In the genomic region with DNA sequence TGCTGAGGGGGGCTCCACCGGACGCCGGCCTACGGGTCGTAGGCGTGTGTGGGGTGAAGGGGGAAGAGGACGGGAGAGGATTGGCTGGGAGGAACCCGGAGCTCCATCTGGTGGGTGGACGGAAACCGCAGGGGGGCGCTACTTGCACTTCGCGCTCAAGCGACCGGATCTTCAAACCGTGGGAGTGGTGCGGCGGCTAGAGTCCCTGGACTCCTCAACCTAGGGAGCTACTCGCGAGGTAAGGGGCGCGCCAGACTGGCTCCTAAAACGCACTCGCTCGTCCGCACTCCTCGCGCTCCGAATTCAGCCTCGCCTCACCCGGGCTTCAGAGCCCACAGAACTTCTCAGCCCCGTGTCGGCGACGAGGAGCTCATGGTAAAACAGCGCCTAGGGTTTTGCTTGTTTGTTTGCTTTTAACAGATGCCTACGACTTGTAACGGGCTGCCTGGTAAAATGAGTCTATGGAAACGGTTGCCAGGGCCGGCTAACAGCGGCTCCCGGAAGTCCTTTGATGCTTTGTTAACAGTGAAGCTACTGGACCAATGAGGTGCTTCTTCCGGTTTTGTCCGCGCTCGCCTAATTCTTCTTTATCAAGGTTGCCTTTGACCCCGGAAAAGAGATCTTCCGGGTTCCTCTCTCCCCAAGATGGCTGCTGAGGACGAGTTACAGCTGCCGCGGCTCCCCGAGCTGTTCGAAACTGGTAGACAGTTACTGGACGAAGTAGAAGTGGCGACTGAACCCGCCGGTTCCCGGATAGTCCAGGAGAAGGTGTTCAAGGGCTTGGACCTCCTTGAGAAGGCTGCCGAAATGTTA, we compare ENCODE assay signal across 8 cellular contexts. TPM values are rescaled to one million over a fixed set of nuclear protein-coding genes. Genes with fewer than 3 reads are reported as not detected.
A peak's percentile ranks its signal among the peaks of the same experiment; 100 is the strongest.
DNase-seq lines count a peak whose midpoint lies in the region; ATAC-seq, FAIRE-seq and TF ChIP-seq lines count a peak whose summit lies in the region.

A gene (plus strand): TSS at position 145 of the 813 bp plus-strand sequence. CDS start 501 bp downstream, at position 646.

- whole genome bisulfite sequencing in adrenal gland, 4 donors = 0 to 32% (median 15%) methylated on average over 21 to 59 of the region's 59 CpGs

- no peaks in the 10 kb centered on the region for H3K9me3 ChIP-seq in adrenal gland (replicated peaks in 1 of 3)

- peaks cover 7% of the 10 kb centered on the region for H3K27me3 ChIP-seq in adrenal gland

- peaks cover 6% of the 10 kb centered on the region for H3K4me1 Mint-ChIP-seq in progenitor cell of endocrine pancreas (ENCODE audit: low read depth)

- no peaks in the 10 kb centered on the region for H3K27me3 Mint-ChIP-seq in progenitor cell of endocrine pancreas

- TF ChIP-seq POLR2A in GM12892 (IDR thresholded peaks at IDR 0.05; ENCODE audit: low read depth, low read length) = peak; percentile 64; the same call in 1 of the 2 replicates
- TF ChIP-seq POLR2A in adrenal gland (IDR thresholded peaks at IDR 0.05) = peak in 1 of 2 donors; percentile 43

- H3K36me3 ChIP-seq in adrenal gland (replicated peaks in 1 of 2) = no peaks in the 10 kb centered on the region

- peaks cover 0 to 10% of the 10 kb centered on the region in 2 donors for H3K4me1 ChIP-seq in adrenal gland (replicated peaks in 1 of 2)

- H3K27ac Mint-ChIP-seq in progenitor cell of endocrine pancreas = peak within 1 kb of the TSS; percentile 99

- intact Hi-C loops in adrenal gland (cut with DNase I) = no loop called here
- intact Hi-C loops in left cardiac atrium (cut with DNase I) = no loop called here

- peaks cover 15% of the 10 kb centered on the region for H3K9me3 Mint-ChIP-seq in progenitor cell of endocrine pancreas (ENCODE audit: low read depth)

- peak within 1 kb of the TSS; percentile 99 for H3K4me3 Mint-ChIP-seq in progenitor cell of endocrine pancreas (ENCODE audit: low read depth)

- TF ChIP-seq CTCF in adrenal gland (IDR thresholded peaks at IDR 0.05) (peak; percentile 22 to 64 (median 46)), progenitor cell of endocrine pancreas (IDR thresholded peaks at IDR 0.05; ENCODE audit: unreplicated experiment) (peak; percentile 74)

- FAIRE-seq in GM12892 (lab: Jason Lieb, UNC) = peak; percentile 74

- DNase-seq in GM12892 (ENCODE audit: insufficient read length) (peak; percentile 43), NCI-H1436 (lab: John Stamatoyannopoulos, UW) (peak; percentile 93), T-helper 1 cell (peak; percentile 53 to 88 (median 72)), adrenal gland (peak; percentile 69 to 93 (median 82)), left cardiac atrium (peak; percentile 80), progenitor cell of endocrine pancreas (ENCODE audit: low spot score, unreplicated experiment) (peak; percentile 75), ureter (ENCODE audit: low spot score) (peak; percentile 83)

- ATAC-seq in HG02840 (IDR thresholded peaks at IDR 0.05; ENCODE audit: low FRiP score, unreplicated experiment) (peak; percentile 80), left cardiac atrium (peak; percentile 92 to 95)

- peak within 1 kb of the TSS; percentile 60 to 90 (median 66) for H3K27ac ChIP-seq in adrenal gland

- peaks cover 3% of the 10 kb centered on the region for H3K36me3 Mint-ChIP-seq in progenitor cell of endocrine pancreas (ENCODE audit: insufficient read depth)

- H3K4me3 ChIP-seq in adrenal gland = peak within 1 kb of the TSS; percentile 32 to 77 (median 66)

RNA-seq across cellular contexts. Expression of the gene that starts here (rescaled TPM):
- polyA plus RNA-seq in GM12892 (2012; ENCODE audit: missing spikeins) = 62.6 TPM
- 10 to 100 TPM; 28.1 to 82.3 (median 67.3) TPM for total RNA-seq in adrenal gland
- 10 to 100 TPM; 41.5 to 47.3 (median 44.6) TPM for polyA plus RNA-seq in adrenal gland
- total RNA-seq in left cardiac atrium = 10 to 100 TPM; 39.8 to 41.6 TPM
- total RNA-seq in progenitor cell of endocrine pancreas = 58.8 and 60.1 TPM in 2 replicates
- 43.4 TPM for total RNA-seq in ureter

Comparison
In these comparisons a context has a peak if more than half of its experiments do, and no peak if none do; other contexts are left out.
1. Peak in every context shown above with its lines: DNase-seq, ATAC-seq, H3K4me3 ChIP-seq and H3K27ac ChIP-seq.
2. DNase-seq: peak in every context shown above with its lines; median percentile 93 in NCI-H1436; 83 in ureter; 82 in adrenal gland; 80 in left cardiac atrium; 75 in progenitor cell of endocrine pancreas; 72 in T-helper 1 cell; 43 in GM12892.